Comparison of ENCODE assay signal across 8 cellular contexts in the genomic region with DNA sequence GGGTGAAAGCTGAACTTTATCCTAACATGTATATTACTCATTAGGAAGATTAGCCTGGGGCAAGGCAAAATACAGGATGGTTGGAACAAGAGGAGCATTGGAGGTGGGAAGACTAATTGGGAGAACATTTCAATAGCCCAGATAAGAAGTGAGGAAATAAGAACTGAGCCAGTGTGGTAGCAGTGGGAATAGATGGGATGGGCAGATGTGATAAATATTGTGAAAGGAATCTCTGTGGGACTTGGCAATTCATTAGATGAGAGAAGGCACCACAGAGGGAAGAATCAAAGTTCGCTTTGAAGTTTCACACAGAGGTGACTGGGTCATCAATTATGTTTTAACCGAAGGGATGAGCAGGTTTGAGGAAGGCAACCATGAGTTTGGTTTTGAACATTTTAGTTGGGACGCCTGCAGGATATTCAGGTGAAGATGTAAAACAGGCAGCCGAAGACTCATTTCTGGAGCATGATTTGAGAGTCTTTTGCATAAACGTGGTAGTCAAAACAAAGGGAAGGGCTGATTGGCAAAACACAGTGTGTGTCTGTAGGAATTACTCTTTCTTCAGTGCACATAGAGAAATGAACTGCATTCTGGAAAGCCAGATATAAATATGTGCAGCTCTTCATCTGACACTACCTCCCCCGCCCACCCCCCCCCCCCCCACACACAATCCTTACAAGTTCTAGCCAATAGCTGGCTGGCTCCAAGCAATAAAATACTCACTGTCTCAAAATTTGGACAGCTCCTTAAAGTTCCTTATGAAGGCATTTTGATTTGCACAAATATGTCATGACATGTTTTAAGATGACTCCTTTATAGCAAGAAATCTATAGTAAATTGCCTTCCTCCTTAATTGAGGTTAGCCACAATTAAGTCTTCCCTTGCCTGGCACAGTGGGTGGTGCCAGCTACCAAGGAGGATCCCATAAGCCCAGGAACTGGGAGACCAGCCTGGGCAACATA. TPM values are rescaled to one million over a fixed set of nuclear protein-coding genes. Genes with fewer than 3 reads are reported as not detected.
DNase-seq lines count a peak whose midpoint lies in the region; ATAC-seq and TF ChIP-seq lines count a peak whose summit lies in the region.

No MANE protein-coding gene starts in this region.

- ATAC-seq in HG03025 (IDR thresholded peaks at IDR 0.05; ENCODE audit: low FRiP score, unreplicated experiment) (no peak), GM21367 (IDR thresholded peaks at IDR 0.05; ENCODE audit: unreplicated experiment) (no peak)

- H3K27me3 ChIP-seq in AG04450 (ENCODE audit: control insufficient read depth, insufficient read depth, low read length) (no peaks in the 10 kb centered on the region), endocrine pancreas (ENCODE audit: control insufficient read depth, insufficient read depth, low read length) (no peaks in the 10 kb centered on the region)

- H3K27ac ChIP-seq in AG04450 (ENCODE audit: low read depth, low read length) (peak overlapping the region; percentile 65), OCI-LY7 (ENCODE audit: low read depth, low read length, poor library complexity, severe bottlenecking) (no peak overlapping the region)

- H2AFZ ChIP-seq in OCI-LY7 (ENCODE audit: low read length): no peak overlapping the region

- intact Hi-C loops in OCI-LY7 (cut with micrococcal nuclease; ENCODE audit: unreplicated experiment): loop anchor here (5.0 kb wide), 1 partner anchor 55 kb away; no protein-coding TSS in a partner anchor

- CTCF ChIA-PET in AG04450 (lab: Charles Lee): interaction anchor here (1.0 to 2.2 kb wide), 5 partner anchors 9 to 400 kb away, joined by 3 to 16 read pairs (median 4); no protein-coding TSS in a partner anchor
- CTCF ChIA-PET in OCI-LY7 (lab: Charles Lee; ENCODE audit: unreplicated experiment): interaction anchor here (0.6 kb wide), 1 partner anchor 516 kb away, joined by 3 read pairs; no protein-coding TSS in a partner anchor

- in situ Hi-C loops in GM13977 (cut with MboI; ENCODE audit: low pct_unique_long_range_greater_than_20kb, low sequenced_read_pairs, unreplicated experiment): no loop called here

- H3K4me3 ChIP-seq in AG04450 (ENCODE audit: low read depth, low read length) (peak overlapping the region; percentile 88), OCI-LY7 (ENCODE audit: low read depth, low read length, poor library complexity, severe bottlenecking) (no peak overlapping the region), endocrine pancreas (ENCODE audit: control insufficient read depth, insufficient read depth, low read length) (peak overlapping the region; percentile 54), skeletal muscle cell (ENCODE audit: low read depth, low read length) (peak overlapping the region; percentile 78)

- POLR2A ChIA-PET in AG04450 (lab: Yijun Ruan, JAX): interaction anchor here (0.6 to 1.7 kb wide), 10 partner anchors 8 to 656 kb away, joined by 3 to 12 read pairs (median 5); a partner anchor contains a TSS
- POLR2A ChIA-PET in OCI-LY7 (lab: Charles Lee): interaction anchor here (0.6 to 1.4 kb wide), 6 partner anchors 8 to 629 kb away, joined by 3 to 5 read pairs (median 3); no protein-coding TSS in a partner anchor

- H3K9me2 ChIP-seq in OCI-LY7 (ENCODE audit: insufficient read depth, low read length): no peaks in the 10 kb centered on the region

- no peak overlapping the region for H3K9ac ChIP-seq in endocrine pancreas (ENCODE audit: control insufficient read depth, insufficient read depth, low read length)

- no peaks in the 10 kb centered on the region for H3K79me2 ChIP-seq in OCI-LY7 (ENCODE audit: insufficient read depth, low read depth, low read length)

- H4K20me1 ChIP-seq in OCI-LY7 (ENCODE audit: insufficient read depth, low read length): peaks cover 16% of the 10 kb centered on the region; the same call in 1 of the 2 replicates

- no peaks in the 10 kb centered on the region for H3K9me3 ChIP-seq in AG04450 (ENCODE audit: control insufficient read depth, insufficient read depth, low read length)
- H3K9me3 ChIP-seq in OCI-LY7 (ENCODE audit: low read length): no peaks in the 10 kb centered on the region
- no peaks in the 10 kb centered on the region for H3K9me3 ChIP-seq in endocrine pancreas (ENCODE audit: control insufficient read depth, low read length)

- no peak for TF ChIP-seq CTCF in AG04450 (IDR thresholded peaks at IDR 0.05; ENCODE audit: low read depth, low read length)
- no peak for TF ChIP-seq CTCF in GM13977 (IDR thresholded peaks at IDR 0.05; ENCODE audit: extremely low read depth, insufficient read depth, missing control alignments)
- no peak for TF ChIP-seq CTCF in OCI-LY7 (conservative IDR thresholded peaks at IDR 0.05; ENCODE audit: low read length)

- TSS peak; percentile 58 for BruUV-seq in OCI-LY7 (replicated peaks; lab: Mats Ljungman, UMichigan)

- H3K36me3 ChIP-seq in OCI-LY7 (ENCODE audit: insufficient read depth, low read length) (no peaks in the 10 kb centered on the region), endocrine pancreas (ENCODE audit: control insufficient read depth, insufficient read depth, low read length) (no peaks in the 10 kb centered on the region)

- DNase-seq in AG04450 (ENCODE audit: low read depth, low spot score) (no peak), GM13977 (ENCODE audit: low spot score) (peak; percentile 69), OCI-LY7 (ENCODE audit: low spot score) (no peak), skeletal muscle cell (ENCODE audit: low read depth) (no peak), HuH-7 (ENCODE audit: low spot score) (no peak)

- H3K4me2 ChIP-seq in OCI-LY7 (ENCODE audit: low read length): peak overlapping the region; percentile 76

- H3K4me1 ChIP-seq in OCI-LY7 (ENCODE audit: insufficient read depth, low read length, poor library complexity, severe bottlenecking) (peaks cover 39% of the 10 kb centered on the region), endocrine pancreas (ENCODE audit: control insufficient read depth, insufficient read depth, low read length) (no peaks in the 10 kb centered on the region)

RNA-seq across cellular contexts. Expression of a gene that starts 1.9 kb away (rescaled TPM):
- polyA plus RNA-seq in AG04450 (2011; rRNA removed): 22.3 and 24.8 TPM in 2 replicates
- 36.7 and 45.9 TPM in 2 replicates for polyA minus RNA-seq in AG04450 (2011; rRNA and poly(A)+ RNA removed)
- 17.2 and 20.6 TPM in 2 replicates for total RNA-seq in OCI-LY7 (2014; rRNA removed; shearing (Covaris generic))
- 27.7 and 31.1 TPM in 2 replicates for total RNA-seq in OCI-LY7 (2022)
